In the genomic region with DNA sequence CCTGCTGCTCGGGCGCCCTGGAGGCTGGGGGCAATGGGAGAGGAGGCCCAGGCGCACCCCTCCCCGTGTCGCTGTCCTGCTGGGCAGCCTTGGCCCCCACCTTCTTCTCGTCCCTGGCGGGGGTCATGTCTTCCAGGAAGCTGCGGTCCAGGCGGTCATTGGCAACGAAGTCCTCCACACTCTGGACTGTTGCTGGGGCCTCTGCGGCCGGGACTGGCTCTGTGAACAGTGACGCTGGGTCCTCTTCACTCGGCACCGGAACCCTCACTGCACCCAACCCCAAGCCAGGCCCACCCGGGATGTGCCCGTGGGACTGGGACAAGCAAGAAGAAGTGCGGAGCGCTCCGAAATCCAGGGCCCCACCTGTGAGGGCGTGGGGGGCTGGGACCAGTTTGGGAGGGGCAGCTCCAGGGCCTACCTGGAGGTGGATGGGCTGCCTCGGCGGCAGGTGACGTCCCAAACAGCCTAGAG, we compare ENCODE assay signal across 21 cellular contexts.
"Had no signal": no experiment of that assay in that cellular context is flagged by ENCODE, and none has a peak within 500 bp of the region (broad histone marks: within the 10 kb centered on the region; RNA-seq: fewer than 3 reads in every experiment).

No MANE protein-coding gene starts in this region.

- H3K27ac ChIP-seq: PC-9, Peyer's patch, SJSA1, SK-N-MC had no signal

- H3K36me3 ChIP-seq: MG63, Peyer's patch, SJSA1 had no signal

- H3K4me1 ChIP-seq: Peyer's patch, SJSA1 had no signal

- H3K9me3 ChIP-seq: MG63, Peyer's patch, SJSA1 had no signal

- ATAC-seq: Right ventricle myocardium inferior had no signal

- H3K4me3 ChIP-seq: MG63, PC-9, Peyer's patch, SJSA1, SK-N-MC had no signal

- DNase-seq: IMR-90, Karpas-422, KG1, MG63, NCI-H1092, NCI-H1105 treated with DMSO at 0.1 percent for 48 hours, NCI-H1417 treated with DMSO at 0.1 percent for 48 hours, NCI-H1930, NCI-H2081, NCI-H2107, NCI-H2227 treated with DMSO at 0.1 percent for 48 hours, NCI-H446, NCI-H510A, NCI-H524 treated with DMSO at 0.1 percent for 48 hours, NCI-H774, PC-9, SHP77 treated with DMSO at 0.1 percent for 48 hours had no signal

- H3K27me3 ChIP-seq: MG63, Peyer's patch, SJSA1 had no signal
